1 cellular context compared by ENCODE assay signal in the genomic region with DNA sequence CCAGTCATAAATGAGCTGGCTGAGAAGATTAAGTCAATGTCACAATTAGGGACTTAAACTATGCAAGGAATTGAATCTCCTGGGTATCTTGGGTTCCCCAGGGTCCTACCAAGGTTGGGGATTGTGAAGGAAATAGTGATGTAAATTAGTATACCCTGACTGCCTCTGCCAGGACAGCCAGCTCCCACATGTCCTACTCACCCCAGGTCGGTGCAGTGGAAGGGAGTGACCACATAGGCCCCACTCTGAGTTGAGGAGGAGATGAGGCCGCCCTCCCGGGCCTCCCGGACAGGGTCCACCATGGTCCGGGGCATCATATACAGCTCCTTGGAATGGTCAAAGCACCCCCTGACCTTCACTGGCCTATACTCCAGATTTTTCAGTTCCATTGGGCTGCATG.
TF ChIP-seq lines count a peak whose summit lies in the region.

No MANE protein-coding gene starts in this region.

TF ChIP-seq in GM23338, 12 proteins besides CTCF, POLR2A, EP300 and RAD21 (continued from another document):
- TF ChIP-seq, protein P1, sequence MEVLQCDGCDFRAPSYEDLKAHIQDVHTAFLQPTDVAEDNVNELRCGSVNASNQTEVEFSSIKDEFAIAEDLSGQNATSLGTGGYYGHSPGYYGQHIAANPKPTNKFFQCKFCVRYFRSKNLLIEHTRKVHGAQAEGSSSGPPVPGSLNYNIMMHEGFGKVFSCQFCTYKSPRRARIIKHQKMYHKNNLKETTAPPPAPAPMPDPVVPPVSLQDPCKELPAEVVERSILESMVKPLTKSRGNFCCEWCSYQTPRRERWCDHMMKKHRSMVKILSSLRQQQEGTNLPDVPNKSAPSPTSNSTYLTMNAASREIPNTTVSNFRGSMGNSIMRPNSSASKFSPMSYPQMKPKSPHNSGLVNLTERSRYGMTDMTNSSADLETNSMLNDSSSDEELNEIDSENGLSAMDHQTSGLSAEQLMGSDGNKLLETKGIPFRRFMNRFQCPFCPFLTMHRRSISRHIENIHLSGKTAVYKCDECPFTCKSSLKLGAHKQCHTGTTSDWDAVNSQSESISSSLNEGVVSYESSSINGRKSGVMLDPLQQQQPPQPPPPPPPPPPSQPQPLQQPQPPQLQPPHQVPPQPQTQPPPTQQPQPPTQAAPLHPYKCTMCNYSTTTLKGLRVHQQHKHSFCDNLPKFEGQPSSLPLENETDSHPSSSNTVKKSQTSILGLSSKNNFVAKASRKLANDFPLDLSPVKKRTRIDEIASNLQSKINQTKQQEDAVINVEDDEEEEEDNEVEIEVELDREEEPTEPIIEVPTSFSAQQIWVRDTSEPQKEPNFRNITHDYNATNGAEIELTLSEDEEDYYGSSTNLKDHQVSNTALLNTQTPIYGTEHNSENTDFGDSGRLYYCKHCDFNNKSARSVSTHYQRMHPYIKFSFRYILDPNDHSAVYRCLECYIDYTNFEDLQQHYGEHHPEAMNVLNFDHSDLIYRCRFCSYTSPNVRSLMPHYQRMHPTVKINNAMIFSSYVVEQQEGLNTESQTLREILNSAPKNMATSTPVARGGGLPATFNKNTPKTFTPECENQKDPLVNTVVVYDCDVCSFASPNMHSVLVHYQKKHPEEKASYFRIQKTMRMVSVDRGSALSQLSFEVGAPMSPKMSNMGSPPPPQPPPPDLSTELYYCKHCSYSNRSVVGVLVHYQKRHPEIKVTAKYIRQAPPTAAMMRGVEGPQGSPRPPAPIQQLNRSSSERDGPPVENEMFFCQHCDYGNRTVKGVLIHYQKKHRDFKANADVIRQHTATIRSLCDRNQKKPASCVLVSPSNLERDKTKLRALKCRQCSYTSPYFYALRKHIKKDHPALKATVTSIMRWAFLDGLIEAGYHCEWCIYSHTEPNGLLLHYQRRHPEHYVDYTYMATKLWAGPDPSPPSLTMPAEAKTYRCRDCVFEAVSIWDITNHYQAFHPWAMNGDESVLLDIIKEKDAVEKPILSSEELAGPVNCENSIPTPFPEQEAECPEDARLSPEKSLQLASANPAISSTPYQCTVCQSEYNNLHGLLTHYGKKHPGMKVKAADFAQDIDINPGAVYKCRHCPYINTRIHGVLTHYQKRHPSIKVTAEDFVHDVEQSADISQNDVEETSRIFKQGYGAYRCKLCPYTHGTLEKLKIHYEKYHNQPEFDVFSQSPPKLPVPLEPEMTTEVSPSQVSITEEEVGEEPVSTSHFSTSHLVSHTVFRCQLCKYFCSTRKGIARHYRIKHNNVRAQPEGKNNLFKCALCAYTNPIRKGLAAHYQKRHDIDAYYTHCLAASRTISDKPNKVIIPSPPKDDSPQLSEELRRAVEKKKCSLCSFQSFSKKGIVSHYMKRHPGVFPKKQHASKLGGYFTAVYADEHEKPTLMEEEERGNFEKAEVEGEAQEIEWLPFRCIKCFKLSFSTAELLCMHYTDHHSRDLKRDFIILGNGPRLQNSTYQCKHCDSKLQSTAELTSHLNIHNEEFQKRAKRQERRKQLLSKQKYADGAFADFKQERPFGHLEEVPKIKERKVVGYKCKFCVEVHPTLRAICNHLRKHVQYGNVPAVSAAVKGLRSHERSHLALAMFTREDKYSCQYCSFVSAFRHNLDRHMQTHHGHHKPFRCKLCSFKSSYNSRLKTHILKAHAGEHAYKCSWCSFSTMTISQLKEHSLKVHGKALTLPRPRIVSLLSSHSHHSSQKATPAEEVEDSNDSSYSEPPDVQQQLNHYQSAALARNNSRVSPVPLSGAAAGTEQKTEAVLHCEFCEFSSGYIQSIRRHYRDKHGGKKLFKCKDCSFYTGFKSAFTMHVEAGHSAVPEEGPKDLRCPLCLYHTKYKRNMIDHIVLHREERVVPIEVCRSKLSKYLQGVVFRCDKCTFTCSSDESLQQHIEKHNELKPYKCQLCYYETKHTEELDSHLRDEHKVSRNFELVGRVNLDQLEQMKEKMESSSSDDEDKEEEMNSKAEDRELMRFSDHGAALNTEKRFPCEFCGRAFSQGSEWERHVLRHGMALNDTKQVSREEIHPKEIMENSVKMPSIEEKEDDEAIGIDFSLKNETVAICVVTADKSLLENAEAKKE (CRISPR knock-in tag; IDR thresholded peaks at IDR 0.05): no peak
- TF ChIP-seq EZH2phosphoT487 (IDR thresholded peaks at IDR 0.05; ENCODE audit: unreplicated experiment) (no peak), STAT1 (IDR thresholded peaks at IDR 0.05; ENCODE audit: unreplicated experiment) (no peak), POLR2AphosphoS5 (IDR thresholded peaks at IDR 0.05; ENCODE audit: low read depth) (no peak)
- TF ChIP-seq, protein P2, sequence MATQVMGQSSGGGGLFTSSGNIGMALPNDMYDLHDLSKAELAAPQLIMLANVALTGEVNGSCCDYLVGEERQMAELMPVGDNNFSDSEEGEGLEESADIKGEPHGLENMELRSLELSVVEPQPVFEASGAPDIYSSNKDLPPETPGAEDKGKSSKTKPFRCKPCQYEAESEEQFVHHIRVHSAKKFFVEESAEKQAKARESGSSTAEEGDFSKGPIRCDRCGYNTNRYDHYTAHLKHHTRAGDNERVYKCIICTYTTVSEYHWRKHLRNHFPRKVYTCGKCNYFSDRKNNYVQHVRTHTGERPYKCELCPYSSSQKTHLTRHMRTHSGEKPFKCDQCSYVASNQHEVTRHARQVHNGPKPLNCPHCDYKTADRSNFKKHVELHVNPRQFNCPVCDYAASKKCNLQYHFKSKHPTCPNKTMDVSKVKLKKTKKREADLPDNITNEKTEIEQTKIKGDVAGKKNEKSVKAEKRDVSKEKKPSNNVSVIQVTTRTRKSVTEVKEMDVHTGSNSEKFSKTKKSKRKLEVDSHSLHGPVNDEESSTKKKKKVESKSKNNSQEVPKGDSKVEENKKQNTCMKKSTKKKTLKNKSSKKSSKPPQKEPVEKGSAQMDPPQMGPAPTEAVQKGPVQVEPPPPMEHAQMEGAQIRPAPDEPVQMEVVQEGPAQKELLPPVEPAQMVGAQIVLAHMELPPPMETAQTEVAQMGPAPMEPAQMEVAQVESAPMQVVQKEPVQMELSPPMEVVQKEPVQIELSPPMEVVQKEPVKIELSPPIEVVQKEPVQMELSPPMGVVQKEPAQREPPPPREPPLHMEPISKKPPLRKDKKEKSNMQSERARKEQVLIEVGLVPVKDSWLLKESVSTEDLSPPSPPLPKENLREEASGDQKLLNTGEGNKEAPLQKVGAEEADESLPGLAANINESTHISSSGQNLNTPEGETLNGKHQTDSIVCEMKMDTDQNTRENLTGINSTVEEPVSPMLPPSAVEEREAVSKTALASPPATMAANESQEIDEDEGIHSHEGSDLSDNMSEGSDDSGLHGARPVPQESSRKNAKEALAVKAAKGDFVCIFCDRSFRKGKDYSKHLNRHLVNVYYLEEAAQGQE (IDR thresholded peaks at IDR 0.05; ENCODE audit: unreplicated experiment): no peak
